ENCODE assay signal across 14 cellular contexts in the genomic region with DNA sequence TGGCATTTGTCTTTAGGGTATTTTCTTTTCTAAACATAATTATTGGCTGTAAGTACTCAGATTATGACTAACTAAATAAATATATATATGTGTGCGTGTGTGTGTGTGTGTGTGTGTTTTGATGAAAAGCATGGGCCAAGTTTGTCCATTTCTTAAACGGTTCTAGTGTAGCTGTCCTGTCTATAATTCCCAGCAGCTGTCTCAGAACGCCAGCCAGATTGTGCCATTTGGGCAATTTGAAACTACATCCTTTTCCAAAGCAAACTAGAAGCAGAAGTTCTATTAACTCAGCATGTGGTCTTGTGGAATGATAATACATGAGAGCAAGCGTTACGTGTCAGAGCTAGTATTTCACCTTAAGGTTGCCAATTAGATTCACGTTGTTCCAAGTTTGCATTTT. TPM values are rescaled to one million over a fixed set of nuclear protein-coding genes. Genes with fewer than 3 reads are reported as not detected.
DNase-seq lines count a peak whose midpoint lies in the region; ATAC-seq and TF ChIP-seq lines count a peak whose summit lies in the region.
"Had no signal": no experiment of that assay in that cellular context is flagged by ENCODE, and none has a peak within 500 bp of the region (broad histone marks: within the 10 kb centered on the region; RNA-seq: fewer than 3 reads in every experiment).

No MANE protein-coding gene starts in this region.

- peak in 1 of 2 experiments; percentile 39; a peak in 1 of 4 replicates for TF ChIP-seq EP300 in SK-N-SH (IDR thresholded peaks at IDR 0.05; ENCODE audit: borderline replicate concordance in 1 of 2, low read depth in 1 of 2, low read length in 1 of 2)

- H3K36me3 Mint-ChIP-seq in immature natural killer cell, result no peaks in the 10 kb centered on the region

- H3K4me3 ChIP-seq in SK-N-SH (ENCODE audit: low read depth in 2 of 2, low read length in 1 of 2) (no peak overlapping the region), fibroblast of villous mesenchyme (ENCODE audit: low read depth, low read length) (peak overlapping the region; percentile 63), skeletal muscle tissue (ENCODE audit: low read length in 3 of 3) (peak overlapping the region in 2 of 3 donors; percentile 87 to 91)

- H3K4me3 Mint-ChIP-seq in immature natural killer cell, result no peak overlapping the region
- H3K4me3 Mint-ChIP-seq: activated CD4-positive, alpha-beta T cell treated with anti-CD3 and anti-CD28 coated beads for 36 hours had no signal

- CTCF ChIA-PET in HEK293T (lab: Yijun Ruan, JAX), result no interaction called here
- CTCF ChIA-PET in SK-N-SH (lab: Yijun Ruan, JAX), result interaction anchor here (1.0 to 2.6 kb wide), 5 partner anchors 12 to 863 kb away, joined by 3 to 10 read pairs (median 4); no protein-coding TSS in a partner anchor

- TF ChIP-seq CTCF in SK-N-SH (IDR thresholded peaks at IDR 0.05) (no peak), fibroblast of villous mesenchyme (IDR thresholded peaks at IDR 0.05; ENCODE audit: insufficient read depth, low read depth, low read length) (no peak)

- H3K27me3 ChIP-seq in SK-N-SH (ENCODE audit: insufficient read depth) (peaks cover 5% of the 10 kb centered on the region; the same call in 1 of the 2 replicates), skeletal muscle tissue (ENCODE audit: control insufficient read depth in 3 of 3, insufficient read depth in 3 of 3, low read length in 3 of 3) (no peaks in the 10 kb centered on the region)

- TF ChIP-seq RAD21 in SK-N-SH (IDR thresholded peaks at IDR 0.05; ENCODE audit: low read length), result no peak

- ATAC-seq in HG03175 (IDR thresholded peaks at IDR 0.05; ENCODE audit: unreplicated experiment) (no peak), GM19467 (IDR thresholded peaks at IDR 0.05; ENCODE audit: unreplicated experiment) (no peak)
- ATAC-seq: activated CD4-positive, alpha-beta T cell treated with anti-CD3 and anti-CD28 coated beads for 36 hours; right cardiac atrium had no signal

- H4K20me1 ChIP-seq in SK-N-SH (ENCODE audit: insufficient read depth), result no peaks in the 10 kb centered on the region

- H3K36me3 ChIP-seq in SK-N-SH (replicated peaks in 1 of 2; ENCODE audit: control insufficient read depth in 1 of 2, insufficient read depth in 2 of 2, low read length in 1 of 2), result no peaks in the 10 kb centered on the region
- no peaks in the 10 kb centered on the region for H3K36me3 ChIP-seq in skeletal muscle tissue (ENCODE audit: control insufficient read depth in 3 of 3, insufficient read depth in 3 of 3, low read length in 3 of 3)

- no peak overlapping the region for H3K27ac Mint-ChIP-seq in immature natural killer cell
- H3K27ac Mint-ChIP-seq: activated CD4-positive, alpha-beta T cell treated with anti-CD3 and anti-CD28 coated beads for 36 hours had no signal

- H3K4me1 ChIP-seq in SK-N-SH (ENCODE audit: control insufficient read depth in 1 of 2, insufficient read depth in 2 of 2, low read depth in 1 of 2, low read length in 1 of 2) (peaks cover 5 to 15% of the 10 kb centered on the region in 2 experiments; a peak in 3 of 4 replicates), skeletal muscle tissue (ENCODE audit: control insufficient read depth in 3 of 3, insufficient read depth in 3 of 3, low read length in 3 of 3) (peaks cover 10 to 19% (median 13%) of the 10 kb centered on the region in 3 donors)

- 13% methylated on average over 6 of the region's 6 CpGs for WGBS in SK-N-SH (ENCODE audit: low lambda C conversion rate)

- H3K9ac ChIP-seq in SK-N-SH, result no peak overlapping the region
- peak overlapping the region; percentile 35 to 73 (median 47) for H3K9ac ChIP-seq in skeletal muscle tissue (ENCODE audit: low read depth in 1 of 3, low read length in 3 of 3)

- no peaks in the 10 kb centered on the region for H3K9me3 ChIP-seq in SK-N-SH
- H3K9me3 ChIP-seq in skeletal muscle tissue (ENCODE audit: control insufficient read depth in 3 of 3, low read length in 3 of 3), result no peaks in the 10 kb centered on the region

- no peak overlapping the region for H2AFZ ChIP-seq in SK-N-SH (ENCODE audit: low read depth)

- H3K27ac ChIP-seq in SK-N-SH (ENCODE audit: low read depth in 2 of 2, low read length in 1 of 2) (peak overlapping the region; percentile 5 to 43; a peak in 1 of 4 replicates), skeletal muscle tissue (ENCODE audit: low read depth, low read length) (peak overlapping the region; percentile 75)

- DNase-seq in HEK293T (ENCODE audit: extremely low spot score) (peak; percentile 8), SK-N-SH (no peak), fibroblast of villous mesenchyme (ENCODE audit: low read depth) (peak; percentile 75), NCI-H1436 treated with DMSO at 0.1 percent for 48 hours (lab: John Stamatoyannopoulos, UW) (no peak), immature natural killer cell (no peak)
- DNase-seq: activated CD4-positive, alpha-beta T cell treated with anti-CD3 and anti-CD28 coated beads for 36 hours; amygdala; NK-92 treated with Interleukin-12 subunit alpha and Interleukin-12 subunit beta, amount 100 ng/mL, for 24 hours; right cardiac atrium; stimulated activated naive CD4-positive, alpha-beta T cell treated with Interleukin-2 at 50 U/mL for 16 hours had no signal

- H3K27me3 Mint-ChIP-seq in immature natural killer cell (ENCODE audit: low read depth in 3 of 3), result peaks cover 5 to 9% (median 5%) of the 10 kb centered on the region in 3 donors

- peak overlapping the region; percentile 79; the same call in 1 of the 2 replicates for H3K4me2 ChIP-seq in SK-N-SH

- no peaks in the 10 kb centered on the region for H3K79me2 ChIP-seq in SK-N-SH (ENCODE audit: insufficient read depth)

- POLR2A ChIA-PET in HEK293T (lab: Yijun Ruan, JAX) (interaction anchor here (1.1 kb wide), 1 partner anchor 10 kb away, joined by 4 read pairs; no protein-coding TSS in a partner anchor), SK-N-SH (lab: Yijun Ruan, JAX) (interaction anchor here (1.1 kb wide), 1 partner anchor 51 kb away, joined by 3 read pairs; no protein-coding TSS in a partner anchor)

- no peaks in the 10 kb centered on the region for H3K9me2 ChIP-seq in SK-N-SH

- H3K4me1 Mint-ChIP-seq in immature natural killer cell, result peaks cover 0 to 5% of the 10 kb centered on the region in 2 donors

- H3K9me3 Mint-ChIP-seq in immature natural killer cell, result peaks cover 0 to 6% (median 2%) of the 10 kb centered on the region in 6 donors

- H3F3A ChIP-seq in SK-N-SH (replicated peaks; ENCODE audit: insufficient read depth), result peaks cover 19% of the 10 kb centered on the region

TF ChIP-seq in HEK293T, 16 proteins besides CTCF, POLR2A, EP300 and RAD21:
- TF ChIP-seq ARNT (IDR thresholded peaks at IDR 0.05), result no peak
- TF ChIP-seq ZNF384 (IDR thresholded peaks at IDR 0.05), result no peak
- no peak for TF ChIP-seq LEF1 (IDR thresholded peaks at IDR 0.05; ENCODE audit: borderline replicate concordance)
- no peak for TF ChIP-seq NFRKB (IDR thresholded peaks at IDR 0.05)
- no peak for TF ChIP-seq TARDBP (IDR thresholded peaks at IDR 0.05)
- TF ChIP-seq FOXA1 (IDR thresholded peaks at IDR 0.05), result no peak
- no peak for TF ChIP-seq FOXM1 (IDR thresholded peaks at IDR 0.05; ENCODE audit: borderline replicate concordance)
- TF ChIP-seq, protein P1, sequence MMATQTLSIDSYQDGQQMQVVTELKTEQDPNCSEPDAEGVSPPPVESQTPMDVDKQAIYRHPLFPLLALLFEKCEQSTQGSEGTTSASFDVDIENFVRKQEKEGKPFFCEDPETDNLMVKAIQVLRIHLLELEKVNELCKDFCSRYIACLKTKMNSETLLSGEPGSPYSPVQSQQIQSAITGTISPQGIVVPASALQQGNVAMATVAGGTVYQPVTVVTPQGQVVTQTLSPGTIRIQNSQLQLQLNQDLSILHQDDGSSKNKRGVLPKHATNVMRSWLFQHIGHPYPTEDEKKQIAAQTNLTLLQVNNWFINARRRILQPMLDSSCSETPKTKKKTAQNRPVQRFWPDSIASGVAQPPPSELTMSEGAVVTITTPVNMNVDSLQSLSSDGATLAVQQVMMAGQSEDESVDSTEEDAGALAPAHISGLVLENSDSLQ (IDR thresholded peaks at IDR 0.05), result no peak
- TF ChIP-seq SP1 (IDR thresholded peaks at IDR 0.05), result no peak
- no peak for TF ChIP-seq BHLHE40 (IDR thresholded peaks at IDR 0.05; ENCODE audit: borderline replicate concordance)
- TF ChIP-seq SUZ12 (IDR thresholded peaks at IDR 0.05), result no peak

TF ChIP-seq in SK-N-SH, 30 proteins besides CTCF, POLR2A, EP300 and RAD21:
- TF ChIP-seq TEAD4 (IDR thresholded peaks at IDR 0.05; ENCODE audit: borderline replicate concordance, insufficient read depth), result peak; percentile 28; the same call in 1 of the 2 replicates
- no peak for TF ChIP-seq MEF2A (IDR thresholded peaks at IDR 0.05; ENCODE audit: borderline replicate concordance, low read depth)
- no peak for TF ChIP-seq TAF1 (IDR thresholded peaks at IDR 0.05; ENCODE audit: borderline replicate concordance, low read depth, low read length)
- TF ChIP-seq, protein P2, sequence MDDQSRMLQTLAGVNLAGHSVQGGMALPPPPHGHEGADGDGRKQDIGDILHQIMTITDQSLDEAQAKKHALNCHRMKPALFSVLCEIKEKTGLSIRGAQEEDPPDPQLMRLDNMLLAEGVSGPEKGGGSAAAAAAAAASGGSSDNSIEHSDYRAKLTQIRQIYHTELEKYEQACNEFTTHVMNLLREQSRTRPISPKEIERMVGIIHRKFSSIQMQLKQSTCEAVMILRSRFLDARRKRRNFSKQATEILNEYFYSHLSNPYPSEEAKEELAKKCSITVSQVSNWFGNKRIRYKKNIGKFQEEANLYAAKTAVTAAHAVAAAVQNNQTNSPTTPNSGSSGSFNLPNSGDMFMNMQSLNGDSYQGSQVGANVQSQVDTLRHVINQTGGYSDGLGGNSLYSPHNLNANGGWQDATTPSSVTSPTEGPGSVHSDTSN (IDR thresholded peaks at IDR 0.05), result peak; percentile 42
- 0 out of 2 replicates have a peak, but pooled peaks have one; percentile 41 for TF ChIP-seq RCOR1 (IDR thresholded peaks at IDR 0.05; ENCODE audit: low read length)
- TF ChIP-seq ELF1 (IDR thresholded peaks at IDR 0.05), result no peak
- TF ChIP-seq NFIC (IDR thresholded peaks at IDR 0.05; ENCODE audit: borderline replicate concordance), result no peak; the same call in 1 of the 2 replicates
- 0 out of 2 replicates have a peak, but pooled peaks have one; percentile 14 for TF ChIP-seq JUND (IDR thresholded peaks at IDR 0.05)
- peak; percentile 85 for TF ChIP-seq TCF12 (IDR thresholded peaks at IDR 0.05)
- peak; percentile 52; the same call in 1 of the 2 replicates for TF ChIP-seq POLR2AphosphoS5 (IDR thresholded peaks at IDR 0.05; ENCODE audit: low read depth, low read length)
- peak; percentile 3; the same call in 1 of the 2 replicates for TF ChIP-seq FOSL2 (IDR thresholded peaks at IDR 0.05; ENCODE audit: borderline replicate concordance, low read depth)

RNA-seq across cellular contexts. Expression of a gene that starts 1.7 kb away (rescaled TPM):
- polyA plus RNA-seq in SK-N-SH (2012; rRNA removed) (0.99 and 1.3 TPM in 2 replicates), immature natural killer cell (not detected)
- polyA plus RNA-seq in SK-N-SH (2012; cell fraction: cytosol; rRNA removed), result 1.3 and 1.5 TPM in 2 replicates
- polyA plus RNA-seq in SK-N-SH (2012; cell fraction: nucleus; rRNA removed), result 1.6 and 1.9 TPM in 2 replicates
- total RNA-seq in fibroblast of villous mesenchyme (6.0 and 7.1 TPM in 2 replicates), skeletal muscle tissue (29.7 TPM)
- total RNA-seq: activated CD4-positive, alpha-beta T cell treated with anti-CD3 and anti-CD28 coated beads for 36 hours; HT-29 had no signal

Comparison
In these comparisons a context has a peak if more than half of its experiments do, and no peak if none do; other contexts are left out.
1. DNase-seq: peak in HEK293T (single experiment) and fibroblast of villous mesenchyme (single experiment); none in SK-N-SH (single experiment), NCI-H1436 treated with DMSO at 0.1 percent for 48 hours (single experiment) and immature natural killer cell (0 of 3).
2. H3K4me3 ChIP-seq: peak in fibroblast of villous mesenchyme (single experiment) and skeletal muscle tissue (2 of 3); none in SK-N-SH (0 of 2).